In genomic region chr1:200619894-200620272, GRCh38 we compare ENCODE assay signal across 8 cellular contexts. TPM values are rescaled to one million over a fixed set of nuclear protein-coding genes. Genes with fewer than 3 reads are reported as not detected.
DNase-seq lines count a peak whose midpoint lies in the region; ATAC-seq and TF ChIP-seq lines count a peak whose summit lies in the region.

No MANE protein-coding gene starts in this region.

- no peak for ATAC-seq in activated CD4-positive, alpha-beta T cell treated with anti-CD3 and anti-CD28 coated beads for 36 hours
- no peak for ATAC-seq in activated CD8-positive, alpha-beta T cell treated with anti-CD3 and anti-CD28 coated beads, Interleukin-2, amount 10 ng/mL, durations not matched to agents 7 days and 5 days
- no peak for ATAC-seq in aorta (ENCODE audit: low FRiP score)

- H3K4me1 ChIP-seq in stomach smooth muscle (ENCODE audit: control insufficient read depth, insufficient read depth, low read length) (peaks cover 4% of the 10 kb centered on the region), aorta (ENCODE audit: control insufficient read depth in 1 of 2, insufficient read depth in 2 of 2, low read length in 2 of 2) (no peaks in the 10 kb centered on the region)

- 8 to 10% methylated on average over 6 of the region's 6 CpGs for WGBS in aorta, 2 donors

- CTCF ChIA-PET in activated CD4-positive, alpha-beta T cell treated with anti-CD3 and anti-CD28 coated beads for 36 hours (lab: Charles Lee) = interaction anchor here (0.8 to 5.7 kb wide), 3 partner anchors 51 to 181 kb away, joined by 3 to 90 read pairs (median 3); partner anchors contain the start of gene DDX59
- CTCF ChIA-PET in activated CD8-positive, alpha-beta T cell treated with anti-CD3 and anti-CD28 coated beads, Interleukin-2, amount 10 ng/mL, durations not matched to agents 7 days and 5 days (lab: Charles Lee) = interaction anchor here (0.9 to 1.0 kb wide), 2 partner anchors 11 to 61 kb away, joined by 3 read pairs; no protein-coding TSS in a partner anchor

- no peak for TF ChIP-seq CTCF in GM13976 (IDR thresholded peaks at IDR 0.05; ENCODE audit: borderline replicate concordance, control extremely low read depth, extremely low read depth, insufficient read depth, missing control alignments)

- H3K4me1 Mint-ChIP-seq in activated CD4-positive, alpha-beta T cell treated with anti-CD3 and anti-CD28 coated beads for 36 hours = peaks cover 18% of the 10 kb centered on the region
- peaks cover 51% of the 10 kb centered on the region for H3K4me1 Mint-ChIP-seq in activated CD8-positive, alpha-beta T cell treated with anti-CD3 and anti-CD28 coated beads, Interleukin-2, amount 10 ng/mL, durations not matched to agents 7 days and 5 days (ENCODE audit: low read depth)

- H3K9me3 Mint-ChIP-seq in activated CD4-positive, alpha-beta T cell treated with anti-CD3 and anti-CD28 coated beads for 36 hours (ENCODE audit: low read depth) = no peaks in the 10 kb centered on the region
- H3K9me3 Mint-ChIP-seq in activated CD8-positive, alpha-beta T cell treated with anti-CD3 and anti-CD28 coated beads, Interleukin-2, amount 10 ng/mL, durations not matched to agents 7 days and 5 days (ENCODE audit: insufficient read depth) = no peaks in the 10 kb centered on the region

- H3K36me3 Mint-ChIP-seq in activated CD4-positive, alpha-beta T cell treated with anti-CD3 and anti-CD28 coated beads for 36 hours (ENCODE audit: low read depth) = peaks cover 4% of the 10 kb centered on the region
- H3K36me3 Mint-ChIP-seq in activated CD8-positive, alpha-beta T cell treated with anti-CD3 and anti-CD28 coated beads, Interleukin-2, amount 10 ng/mL, durations not matched to agents 7 days and 5 days (ENCODE audit: low read depth) = peaks cover 42% of the 10 kb centered on the region

- H3K9ac ChIP-seq in stomach smooth muscle (ENCODE audit: low read length in 2 of 2) = peak overlapping the region in 1 of 2 donors; percentile 46

- H3K27me3 ChIP-seq in stomach smooth muscle (ENCODE audit: control insufficient read depth in 1 of 2, insufficient read depth in 2 of 2, low read length in 2 of 2) (no peaks in the 10 kb centered on the region), aorta (ENCODE audit: control insufficient read depth in 1 of 2, insufficient read depth in 2 of 2, low read length in 1 of 2) (no peaks in the 10 kb centered on the region)

- H3K9me3 ChIP-seq in iPS-18c (ENCODE audit: control insufficient read depth, insufficient read depth, low read length) (no peaks in the 10 kb centered on the region), stomach smooth muscle (ENCODE audit: control insufficient read depth in 2 of 2, low read length in 2 of 2) (no peaks in the 10 kb centered on the region), aorta (ENCODE audit: control insufficient read depth, low read length) (no peaks in the 10 kb centered on the region)

- no peak for DNase-seq in activated CD4-positive, alpha-beta T cell treated with anti-CD3 and anti-CD28 coated beads for 36 hours
- DNase-seq in activated CD4-positive, alpha-beta T cell treated with anti-CD3 and anti-CD28 coated beads for 1 hour = no peak
- no peak for DNase-seq in activated CD8-positive, alpha-beta T cell treated with anti-CD3 and anti-CD28 coated beads, Interleukin-2, amount 10 ng/mL, durations not matched to agents 7 days and 5 days
- no peak for DNase-seq in aorta
- no peak for DNase-seq in NCI-H345 treated with DMSO at 0.1 percent for 48 hours (lab: John Stamatoyannopoulos, UW; ENCODE audit: unreplicated experiment)
- DNase-seq in GM13976 (ENCODE audit: low spot score) = no peak

- H3K4me3 ChIP-seq in iPS-18c (ENCODE audit: insufficient read depth, low read depth, low read length) = peak overlapping the region; percentile 95
- H3K4me3 ChIP-seq in stomach smooth muscle (ENCODE audit: low read length in 2 of 2) = peak overlapping the region; percentile 82 to 89
- peak overlapping the region in 1 of 2 donors; percentile 56 for H3K4me3 ChIP-seq in aorta (ENCODE audit: low read length in 2 of 2)

- no peaks in the 10 kb centered on the region for H3K27me3 Mint-ChIP-seq in activated CD4-positive, alpha-beta T cell treated with anti-CD3 and anti-CD28 coated beads for 36 hours
- H3K27me3 Mint-ChIP-seq in activated CD8-positive, alpha-beta T cell treated with anti-CD3 and anti-CD28 coated beads, Interleukin-2, amount 10 ng/mL, durations not matched to agents 7 days and 5 days (ENCODE audit: low read depth) = no peaks in the 10 kb centered on the region

- no peaks in the 10 kb centered on the region for H3K36me3 ChIP-seq in stomach smooth muscle (ENCODE audit: control insufficient read depth in 2 of 2, insufficient read depth in 2 of 2, low read length in 2 of 2)
- H3K36me3 ChIP-seq in aorta (ENCODE audit: control insufficient read depth in 1 of 2, insufficient read depth in 2 of 2, low read length in 1 of 2) = no peaks in the 10 kb centered on the region

- in situ Hi-C loops in GM13976 (cut with MboI; ENCODE audit: low sequenced_read_pairs, unreplicated experiment) = loop anchor here (5.0 kb wide), 1 partner anchor 182 kb away; no protein-coding TSS in a partner anchor

- H3K27ac ChIP-seq in stomach smooth muscle (ENCODE audit: low read length) (no peak overlapping the region), aorta (ENCODE audit: low read depth in 1 of 2, low read length in 2 of 2) (no peak overlapping the region)

- peak overlapping the region; percentile 84 for H3K4me3 Mint-ChIP-seq in activated CD4-positive, alpha-beta T cell treated with anti-CD3 and anti-CD28 coated beads for 36 hours
- H3K4me3 Mint-ChIP-seq in activated CD8-positive, alpha-beta T cell treated with anti-CD3 and anti-CD28 coated beads, Interleukin-2, amount 10 ng/mL, durations not matched to agents 7 days and 5 days = peak overlapping the region; percentile 92

- intact Hi-C loops in activated CD4-positive, alpha-beta T cell treated with anti-CD3 and anti-CD28 coated beads for 36 hours (cut with DNase I, micrococcal nuclease) = loop anchor here (1.0 to 5.0 kb wide), 10 partner anchors 49 to 534 kb away; partner anchors contain the start of genes CAMSAP2 (in 1 of the 2), DDX59 (in 1 of the 2), TMEM9 (in 1 of the 2) and ZNF281 (in 1 of the 2)
- intact Hi-C loops in aorta (cut with DNase I) = loop anchor here (2.0 to 10.0 kb wide), 5 partner anchors 47 to 495 kb away; partner anchors contain the start of genes DDX59 (in 2 of the 2), CACNA1S (in 1 of the 2) and CAMSAP2 (in 1 of the 2)

- peak overlapping the region; percentile 88 for H3K27ac Mint-ChIP-seq in activated CD4-positive, alpha-beta T cell treated with anti-CD3 and anti-CD28 coated beads for 36 hours
- H3K27ac Mint-ChIP-seq in activated CD8-positive, alpha-beta T cell treated with anti-CD3 and anti-CD28 coated beads, Interleukin-2, amount 10 ng/mL, durations not matched to agents 7 days and 5 days = peak overlapping the region; percentile 92

- POLR2A ChIA-PET in activated CD4-positive, alpha-beta T cell treated with anti-CD3 and anti-CD28 coated beads for 36 hours (lab: Charles Lee) = no interaction called here
- POLR2A ChIA-PET in activated CD8-positive, alpha-beta T cell treated with anti-CD3 and anti-CD28 coated beads, Interleukin-2, amount 10 ng/mL, durations not matched to agents 7 days and 5 days (lab: Charles Lee) = interaction anchor here (1.3 kb wide), 1 partner anchor 50 kb away, joined by 10 read pairs; the partner anchor contains the start of gene DDX59

RNA-seq across cellular contexts. Expression of gene KIF14, which starts 0.7 kb away (rescaled TPM):
- 10 to 100 TPM; 14.8 to 14.9 TPM for total RNA-seq in activated CD4-positive, alpha-beta T cell treated with anti-CD3 and anti-CD28 coated beads for 36 hours
- 10 to 100 TPM; 34.1 to 35.8 TPM for total RNA-seq in activated CD8-positive, alpha-beta T cell treated with anti-CD3 and anti-CD28 coated beads, Interleukin-2, amount 10 ng/mL, durations not matched to agents 7 days and 5 days
- total RNA-seq in aorta = under 1 TPM; 0.23 to 0.60 TPM
- polyA plus RNA-seq in aorta = under 1 TPM; 0.13 TPM

RNA-seq across cellular contexts. Expression of gene DDX59, which starts 49.8 kb away (rescaled TPM):
- 10 to 100 TPM; 17.4 to 19.4 TPM for total RNA-seq in activated CD4-positive, alpha-beta T cell treated with anti-CD3 and anti-CD28 coated beads for 36 hours
- 10 to 100 TPM; 24.1 to 27.8 TPM for total RNA-seq in activated CD8-positive, alpha-beta T cell treated with anti-CD3 and anti-CD28 coated beads, Interleukin-2, amount 10 ng/mL, durations not matched to agents 7 days and 5 days
- 10 to 100 TPM; 22.9 to 28.7 TPM for total RNA-seq in aorta
- polyA plus RNA-seq in aorta = 10 to 100 TPM; 20.9 to 23.3 TPM

Comparison
In these comparisons a context has a peak if more than half of its experiments do, and no peak if none do; other contexts are left out.
1. RNA of gene KIF14, which starts 0.7 kb away (total RNA-seq): 34.1 to 35.8 TPM in activated CD8-positive, alpha-beta T cell treated with anti-CD3 and anti-CD28 coated beads, Interleukin-2, amount 10 ng/mL, durations not matched to agents 7 days and 5 days and 14.8 to 14.9 TPM in activated CD4-positive, alpha-beta T cell treated with anti-CD3 and anti-CD28 coated beads for 36 hours; 0.23 to 0.60 TPM in aorta; every median in the first group is over 4 times any median in the second.